1 cellular context compared by ENCODE assay signal in genomic region chr1:27554293-27554692, GRCh38.
TF ChIP-seq lines count a peak whose summit lies in the region.

No MANE protein-coding gene starts in this region.

TF ChIP-seq in IMR-90, 13 proteins besides CTCF, POLR2A, EP300 and RAD21 (continued from another document):
- TF ChIP-seq MAZ (IDR thresholded peaks at IDR 0.05; ENCODE audit: borderline replicate concordance, low read depth, low read length) = no peak
